Comparison of ENCODE assay signal across 27 cellular contexts in the genomic region with DNA sequence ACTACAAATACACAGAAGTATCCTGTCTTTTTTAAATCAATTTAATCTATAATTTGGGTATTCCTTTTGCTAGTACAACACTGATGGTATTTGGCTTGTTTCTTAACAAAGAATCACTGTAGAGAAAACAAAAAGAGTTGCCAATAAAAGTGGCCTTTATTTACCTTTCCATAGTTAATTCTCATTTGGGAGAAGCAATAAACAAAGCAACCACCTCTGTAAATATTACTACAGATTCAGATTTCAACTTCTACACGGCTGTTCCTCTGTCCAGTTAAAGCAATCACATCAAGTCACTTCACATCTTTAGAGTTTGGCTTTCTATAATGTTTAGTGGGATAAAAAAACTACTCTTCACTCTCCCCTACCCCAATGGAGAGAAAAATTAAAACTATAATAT. TPM values are rescaled to one million over a fixed set of nuclear protein-coding genes. Genes with fewer than 3 reads are reported as not detected.
DNase-seq lines count a peak whose midpoint lies in the region; ATAC-seq, FAIRE-seq and TF ChIP-seq lines count a peak whose summit lies in the region.
"Had no signal": no experiment of that assay in that cellular context is flagged by ENCODE, and none has a peak within 500 bp of the region (broad histone marks: within the 10 kb centered on the region; RNA-seq: fewer than 3 reads in every experiment).

No MANE protein-coding gene starts in this region.

- POLR2A ChIA-PET in endothelial cell of umbilical vein (lab: Charles Lee), result no interaction called here

- ATAC-seq in RWPE2 (ENCODE audit: low read depth) (no peak), omental fat pad (ENCODE audit: low FRiP score) (no peak)
- ATAC-seq: A549; CD8-positive, alpha-beta T cell; GM12878 had no signal

- intact Hi-C loops in endothelial cell of umbilical vein (cut with micrococcal nuclease) (no loop called here), thyroid gland (cut with DNase I) (no loop called here)

- TSS peak; percentile 3 for BruUV-seq in endothelial cell of umbilical vein (replicated peaks; lab: Mats Ljungman, UMichigan)

- no peak overlapping the region for H3K4me3 Mint-ChIP-seq in osteocyte (ENCODE audit: unreplicated experiment)
- H3K4me3 Mint-ChIP-seq: B cell; CD4-positive, alpha-beta T cell; CD8-positive, alpha-beta T cell had no signal

- dilution Hi-C loops in endothelial cell of umbilical vein (cut with MboI; ENCODE audit: extremely low pct_ligation_motif_present, low sequenced_read_pairs), result no loop called here

- no peaks in the 10 kb centered on the region for H3K27me3 Mint-ChIP-seq in osteocyte (ENCODE audit: unreplicated experiment)
- H3K27me3 Mint-ChIP-seq: B cell had no signal

- H3K27me3 ChIP-seq in RWPE2 (ENCODE audit: insufficient read depth, poor library complexity, severe bottlenecking) (no peaks in the 10 kb centered on the region), endothelial cell of umbilical vein (ENCODE audit: control insufficient read depth in 2 of 2, insufficient read depth in 2 of 2, low read length in 2 of 2) (no peaks in the 10 kb centered on the region), thyroid gland (no peaks in the 10 kb centered on the region)

- peaks cover 51% of the 10 kb centered on the region for H3K4me1 Mint-ChIP-seq in osteocyte (ENCODE audit: unreplicated experiment)

- DNase-seq in LNCaP clone FGC (ENCODE audit: low read depth) (peak; percentile 79), RWPE2 (ENCODE audit: low spot score) (no peak), endothelial cell of umbilical vein (ENCODE audit: low read depth, low spot score) (no peak), osteocyte (ENCODE audit: extremely low spot score, unreplicated experiment) (no peak), SIG-M5 (lab: John Stamatoyannopoulos, UW) (no peak), thyroid gland (no peak), omental fat pad (ENCODE audit: low spot score) (no peak), dermis blood vessel endothelial cell (no peak)
- DNase-seq: AML-193; Caco-2; Calu3; CD4-positive, alpha-beta T cell; CD8-positive, alpha-beta T cell; DMS 273 treated with DMSO at 0.1 percent for 48 hours; DMS153; DMS53; DMS79; DND-41; EL; GDM1 had no signal

- CTCF ChIA-PET in endothelial cell of umbilical vein (lab: Charles Lee), result no interaction called here

- no peak for TF ChIP-seq POLR2A in endothelial cell of umbilical vein (IDR thresholded peaks at IDR 0.05; ENCODE audit: low read depth, low read length)
- TF ChIP-seq POLR2A in thyroid gland (IDR thresholded peaks at IDR 0.05), result no peak

- no peaks in the 10 kb centered on the region for H3K9me1 ChIP-seq in endothelial cell of umbilical vein (replicated peaks; ENCODE audit: control insufficient read depth, extremely low read depth, insufficient read depth, low read length)

- no peak overlapping the region for H3K9ac ChIP-seq in endothelial cell of umbilical vein (replicated peaks; ENCODE audit: extremely low read depth, insufficient read depth, low read length)
- H3K9ac ChIP-seq: BLaER1 treated with 17β-estradiol and CSF1 and Interleukin-3, amounts not matched to agents 10 nM and 100 nM had no signal

- H3K36me3 ChIP-seq in RWPE2 (ENCODE audit: low read depth) (peaks cover 74% of the 10 kb centered on the region), endothelial cell of umbilical vein (ENCODE audit: control insufficient read depth in 2 of 2, extremely low read depth in 1 of 2, insufficient read depth in 2 of 2, low read length in 2 of 2) (peaks cover 3 to 11% of the 10 kb centered on the region in 2 experiments), thyroid gland (peaks cover 0 to 6% of the 10 kb centered on the region in 2 donors)

- H3K9me3 Mint-ChIP-seq in osteocyte (ENCODE audit: unreplicated experiment), result no peaks in the 10 kb centered on the region
- H3K9me3 Mint-ChIP-seq: CD4-positive, alpha-beta T cell; CD8-positive, alpha-beta T cell had no signal

- H4K20me1 ChIP-seq in endothelial cell of umbilical vein (replicated peaks; ENCODE audit: control insufficient read depth, extremely low read depth, insufficient read depth, low read length), result no peaks in the 10 kb centered on the region

- 89 to 90% methylated on average over 1 of the region's 1 CpG for WGBS in thyroid gland, 2 donors

- H3K27ac ChIP-seq in RWPE2 (ENCODE audit: poor library complexity, severe bottlenecking) (peak overlapping the region; percentile 24), endothelial cell of umbilical vein (ENCODE audit: insufficient read depth, low read depth, low read length) (no peak overlapping the region), thyroid gland (no peak overlapping the region)
- H3K27ac ChIP-seq: A549; BLaER1 treated with 17β-estradiol and CSF1 and Interleukin-3, amounts not matched to agents 10 nM and 100 nM; C4-2B had no signal

- H2AFZ ChIP-seq in endothelial cell of umbilical vein (ENCODE audit: low read depth, low read length), result no peak overlapping the region

- peaks cover 36% of the 10 kb centered on the region for H3K79me2 ChIP-seq in endothelial cell of umbilical vein (ENCODE audit: control insufficient read depth, insufficient read depth, low read length)

- no peaks in the 10 kb centered on the region for H3K9me3 ChIP-seq in RWPE2 (ENCODE audit: severe bottlenecking)
- no peaks in the 10 kb centered on the region for H3K9me3 ChIP-seq in endothelial cell of umbilical vein (replicated peaks; ENCODE audit: control insufficient read depth, insufficient read depth, low read length)
- no peaks in the 10 kb centered on the region for H3K9me3 ChIP-seq in thyroid gland
- H3K9me3 ChIP-seq: A549; BLaER1 treated with 17β-estradiol and CSF1 and Interleukin-3, amounts not matched to agents 10 nM and 100 nM; Caco-2 had no signal

- no peak overlapping the region for H3K4me2 ChIP-seq in endothelial cell of umbilical vein (ENCODE audit: insufficient read depth, low read length)
- H3K4me2 ChIP-seq: A549; BLaER1 treated with 17β-estradiol and CSF1 and Interleukin-3, amounts not matched to agents 10 nM and 100 nM had no signal

- TF ChIP-seq CTCF in LNCaP clone FGC (IDR thresholded peaks at IDR 0.05; ENCODE audit: control insufficient read depth, extremely low read depth, insufficient read depth), result no peak
- no peak for TF ChIP-seq CTCF in RWPE2 (IDR thresholded peaks at IDR 0.05; ENCODE audit: poor library complexity, severe bottlenecking)
- no peak for TF ChIP-seq CTCF in endothelial cell of umbilical vein (IDR thresholded peaks at IDR 0.05; ENCODE audit: extremely low read depth in 1 of 2, insufficient read depth in 1 of 2, low read depth in 1 of 2, low read length in 2 of 2)
- TF ChIP-seq CTCF in osteocyte (IDR thresholded peaks at IDR 0.05), result no peak
- TF ChIP-seq CTCF in thyroid gland (IDR thresholded peaks at IDR 0.05), result no peak
- TF ChIP-seq CTCF in omental fat pad (IDR thresholded peaks at IDR 0.05), result no peak

- H3K4me3 ChIP-seq in LNCaP clone FGC (ENCODE audit: low read depth, low read length), result peak overlapping the region; percentile 46
- H3K4me3 ChIP-seq in RWPE2 (ENCODE audit: severe bottlenecking), result no peak overlapping the region
- H3K4me3 ChIP-seq in endothelial cell of umbilical vein (replicated peaks in 1 of 3; ENCODE audit: insufficient read depth in 1 of 3, low read depth in 1 of 3, low read length in 3 of 3), result no peak overlapping the region
- H3K4me3 ChIP-seq in thyroid gland (replicated peaks in 1 of 3), result no peak overlapping the region
- H3K4me3 ChIP-seq: A549; BLaER1 treated with 17β-estradiol and CSF1 and Interleukin-3, amounts not matched to agents 10 nM and 100 nM; GM12878 had no signal

- H3K4me1 ChIP-seq in RWPE2 (ENCODE audit: insufficient read depth, poor library complexity, severe bottlenecking), result peaks cover 4% of the 10 kb centered on the region
- no peaks in the 10 kb centered on the region for H3K4me1 ChIP-seq in endothelial cell of umbilical vein (ENCODE audit: control insufficient read depth, extremely low read depth, insufficient read depth, low read length)
- H3K4me1 ChIP-seq in thyroid gland, result peaks cover 0 to 4% of the 10 kb centered on the region in 2 donors
- H3K4me1 ChIP-seq: A549, Caco-2 had no signal

- peak overlapping the region; percentile 11 for H3K27ac Mint-ChIP-seq in osteocyte (ENCODE audit: unreplicated experiment)
- H3K27ac Mint-ChIP-seq: B cell; CD4-positive, alpha-beta T cell; CD8-positive, alpha-beta T cell had no signal

- H3K36me3 Mint-ChIP-seq in osteocyte (ENCODE audit: unreplicated experiment), result peaks cover 46% of the 10 kb centered on the region

- no peak for FAIRE-seq in endothelial cell of umbilical vein (lab: Jason Lieb, UNC)
- FAIRE-seq: A549, GM12878, GM12892, GM18507 had no signal

TF ChIP-seq in endothelial cell of umbilical vein, 7 proteins besides CTCF, POLR2A, EP300 and RAD21:
- TF ChIP-seq MYC (IDR thresholded peaks at IDR 0.05; ENCODE audit: low read depth, low read length) (no peak), GATA2 (IDR thresholded peaks at IDR 0.05; ENCODE audit: insufficient read depth, insufficient read length, low read depth, low read length) (no peak), POLR2AphosphoS5 (IDR thresholded peaks at IDR 0.05; ENCODE audit: insufficient read depth, low read depth, low read length) (no peak), FOS (IDR thresholded peaks at IDR 0.05; ENCODE audit: borderline replicate concordance, insufficient read depth, low read length) (no peak), JUN (IDR thresholded peaks at IDR 0.05; ENCODE audit: borderline replicate concordance, insufficient read depth, insufficient read length, low read depth) (no peak), EZH2 (IDR thresholded peaks at IDR 0.05; ENCODE audit: borderline replicate concordance, low read depth, low read length, severe bottlenecking) (no peak)
- TF ChIP-seq, protein P1, sequence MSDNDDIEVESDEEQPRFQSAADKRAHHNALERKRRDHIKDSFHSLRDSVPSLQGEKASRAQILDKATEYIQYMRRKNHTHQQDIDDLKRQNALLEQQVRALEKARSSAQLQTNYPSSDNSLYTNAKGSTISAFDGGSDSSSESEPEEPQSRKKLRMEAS (IDR thresholded peaks at IDR 0.05; ENCODE audit: insufficient read depth, insufficient read length), result no peak

RNA-seq across cellular contexts. Expression of a gene that starts 34.4 kb away (rescaled TPM):
- total RNA-seq in endothelial cell of umbilical vein (39.6 and 59.6 TPM in 2 replicates), osteocyte (184 and 187 TPM in 2 replicates), thyroid gland (10 to 100 TPM; 27.9 to 50.2 (median 32.5) TPM), omental fat pad (10 to 100 TPM; 11.5 to 16.7 (median 11.8) TPM), dermis blood vessel endothelial cell (14.5 and 16.0 TPM in 2 replicates)
- 15.3 and 15.9 TPM in 2 replicates for polyA plus RNA-seq in endothelial cell of umbilical vein
- polyA plus RNA-seq in endothelial cell of umbilical vein (2011; cell fraction: cytosol; rRNA removed), result 14.8 and 16.1 TPM in 2 replicates
- 42.1 and 44.4 TPM in 2 replicates for polyA plus RNA-seq in endothelial cell of umbilical vein (2011; cell fraction: nucleus; rRNA removed)
- 33.2 and 44.5 TPM in 2 replicates for polyA plus RNA-seq in endothelial cell of umbilical vein (2012)
- polyA minus RNA-seq in endothelial cell of umbilical vein, result 128 and 141 TPM in 2 replicates
- polyA minus RNA-seq in endothelial cell of umbilical vein (2011; cell fraction: cytosol; rRNA and poly(A)+ RNA removed), result 19.8 TPM
- 87.5 and 88.1 TPM in 2 replicates for polyA minus RNA-seq in endothelial cell of umbilical vein (2011; cell fraction: nucleus; rRNA and poly(A)+ RNA removed)
